In the genomic region with DNA sequence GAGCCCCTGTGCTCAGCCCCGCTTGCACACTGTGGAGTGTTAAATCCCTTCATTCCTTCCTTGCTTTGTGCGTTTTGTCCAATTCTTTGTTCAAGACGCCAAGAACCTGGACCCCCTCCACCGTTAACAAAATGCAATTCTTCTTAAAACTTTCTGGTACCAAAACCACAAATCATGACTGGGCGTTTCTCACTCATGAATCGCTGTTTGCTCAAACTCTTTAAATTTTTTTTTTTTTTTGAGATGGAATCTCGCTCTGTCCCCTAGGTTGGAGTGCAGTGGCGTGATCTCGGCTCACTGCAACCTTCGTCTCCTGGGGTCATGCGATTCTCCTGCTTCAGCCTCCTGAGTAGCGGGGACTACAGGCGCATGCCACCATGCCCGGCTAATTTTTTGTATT, we compare ENCODE assay signal across 8 cellular contexts. TPM values are rescaled to one million over a fixed set of nuclear protein-coding genes. Genes with fewer than 3 reads are reported as not detected.
DNase-seq lines count a peak whose midpoint lies in the region; ATAC-seq and TF ChIP-seq lines count a peak whose summit lies in the region.

No MANE protein-coding gene starts in this region.

- no peaks in the 10 kb centered on the region for H3K9me3 Mint-ChIP-seq in central memory CD8-positive, alpha-beta T cell

- no peak for TF ChIP-seq CTCF in A673 (conservative IDR thresholded peaks at IDR 0.05; ENCODE audit: low read depth, low read length)

- peak overlapping the region; percentile 85 for H3K4me3 Mint-ChIP-seq in central memory CD8-positive, alpha-beta T cell

- H3K36me3 ChIP-seq in A673 (ENCODE audit: insufficient read depth, low read length, poor library complexity, severe bottlenecking): peaks cover 19% of the 10 kb centered on the region
- peaks cover 20% of the 10 kb centered on the region for H3K36me3 ChIP-seq in muscle layer of colon (ENCODE audit: insufficient read depth, low read length)

- peaks cover 20% of the 10 kb centered on the region for H3K36me3 Mint-ChIP-seq in central memory CD8-positive, alpha-beta T cell (ENCODE audit: insufficient read depth)

- H3K4me3 ChIP-seq in A673 (ENCODE audit: low read depth, low read length, poor library complexity, severe bottlenecking) (peak overlapping the region; percentile 80), muscle layer of colon (ENCODE audit: low read depth in 1 of 2, low read length in 2 of 2) (peak overlapping the region; percentile 86 to 95)
- peak overlapping the region; percentile 79 for H3K4me3 ChIP-seq in Jurkat, Clone E6-1 (ENCODE audit: low read length)

- H3K27me3 ChIP-seq in A673 (replicated peaks; ENCODE audit: insufficient read depth, low read depth, low read length, poor library complexity): no peaks in the 10 kb centered on the region
- no peaks in the 10 kb centered on the region for H3K27me3 ChIP-seq in muscle layer of colon (ENCODE audit: control insufficient read depth in 1 of 2, insufficient read depth in 2 of 2, low read length in 2 of 2)

- H3K27me3 Mint-ChIP-seq in central memory CD8-positive, alpha-beta T cell: no peaks in the 10 kb centered on the region

- peak overlapping the region; percentile 79 for H3K27ac ChIP-seq in A673 (ENCODE audit: low read depth, low read length, poor library complexity, severe bottlenecking)
- H3K27ac ChIP-seq in muscle layer of colon (ENCODE audit: low read depth, low read length): peak overlapping the region; percentile 84

- peak overlapping the region; percentile 37 for H3K9ac ChIP-seq in muscle layer of colon (ENCODE audit: low read length)

- ATAC-seq in central memory CD8-positive, alpha-beta T cell (replicated peaks; ENCODE audit: extremely low read depth, poor library complexity, severe bottlenecking): no peak
- ATAC-seq in GM19324 (IDR thresholded peaks at IDR 0.05; ENCODE audit: low FRiP score, unreplicated experiment): no peak

- peaks cover 35% of the 10 kb centered on the region for H3K4me1 Mint-ChIP-seq in central memory CD8-positive, alpha-beta T cell

- BruUV-seq in A673 (replicated peaks; lab: Mats Ljungman, UMichigan): no TSS peak

- H3K9me3 ChIP-seq in A673 (ENCODE audit: low read depth, low read length, poor library complexity, severe bottlenecking) (peaks cover 14% of the 10 kb centered on the region), muscle layer of colon (ENCODE audit: low read length) (no peaks in the 10 kb centered on the region)

- intact Hi-C loops in A673 (cut with micrococcal nuclease; ENCODE audit: unreplicated experiment): no loop called here

- DNase-seq in A673 (ENCODE audit: low spot score) (no peak), HT-29 (ENCODE audit: low spot score) (no peak), SKM-1 treated with dmso at 0.1 percent for 144 hours (lab: John Stamatoyannopoulos, UW; ENCODE audit: unreplicated experiment) (no peak)
- no peak for DNase-seq in Jurkat, Clone E6-1 (ENCODE audit: low read depth, low spot score)
- no peak for DNase-seq in central memory CD8-positive, alpha-beta T cell (ENCODE audit: low spot score in 2 of 2)
- no peak for DNase-seq in stimulated activated naive CD4-positive, alpha-beta T cell treated with Interleukin-2 at 50 U/mL for 16 hours (lab: John Stamatoyannopoulos, UW)

- POLR2A ChIA-PET in A673 (lab: Charles Lee; ENCODE audit: low non-redundant PET): no interaction called here

- H3K4me1 ChIP-seq in A673 (ENCODE audit: insufficient read depth, low read length, poor library complexity, severe bottlenecking) (peaks cover 8% of the 10 kb centered on the region), muscle layer of colon (ENCODE audit: insufficient read depth, low read length) (peaks cover 18% of the 10 kb centered on the region)

- CTCF ChIA-PET in A673 (lab: Charles Lee): interaction anchor here (1.8 kb wide), 1 partner anchor 175 kb away, joined by 7 read pairs; the partner anchor contains the start of gene ZNF763

- H3K27ac Mint-ChIP-seq in central memory CD8-positive, alpha-beta T cell (ENCODE audit: low read depth): peak overlapping the region; percentile 56

RNA-seq across cellular contexts. Expression of gene ZNF20, which starts 0.8 kb away (rescaled TPM):
- 4.9 and 5.4 TPM in 2 replicates for total RNA-seq in A673 (2021)
- polyA plus RNA-seq in Jurkat, Clone E6-1 (2012; ENCODE audit: insufficient read depth, insufficient read length): not detected
- 1.1 TPM in 2 replicates for total RNA-seq in HT-29 (2014; rRNA removed; shearing (Covaris generic))

RNA-seq across cellular contexts. Expression of gene ZNF625, which starts 17.2 kb away (rescaled TPM):
- 9.1 and 11.1 TPM in 2 replicates for total RNA-seq in A673 (2021)
- polyA plus RNA-seq in Jurkat, Clone E6-1 (2012; ENCODE audit: insufficient read depth, insufficient read length): not detected
- total RNA-seq in HT-29 (2014; rRNA removed; shearing (Covaris generic)): not detected in 2 replicates

RNA-seq across cellular contexts. Expression of gene ZNF136, which starts 23.6 kb away (rescaled TPM):
- 9.6 and 12.2 TPM in 2 replicates for total RNA-seq in A673 (2021)
- polyA plus RNA-seq in Jurkat, Clone E6-1 (2012; ENCODE audit: insufficient read depth, insufficient read length): 4.1 TPM
- 0.39 and 0.61 TPM in 2 replicates for total RNA-seq in HT-29 (2014; rRNA removed; shearing (Covaris generic))

Comparison
In these comparisons a context has a peak if more than half of its experiments do, and no peak if none do; other contexts are left out.
1. RNA of gene ZNF625, which starts 17.2 kb away (total RNA-seq): 9.1 to 11.1 TPM in A673; not detected in HT-29; every median in the first group is over 10 times any median in the second.
2. Peak in every context shown above with its lines, with median percentiles within 50 percentile points of each other: H3K4me3 ChIP-seq.